14 cellular contexts compared by ENCODE assay signal in the genomic region with DNA sequence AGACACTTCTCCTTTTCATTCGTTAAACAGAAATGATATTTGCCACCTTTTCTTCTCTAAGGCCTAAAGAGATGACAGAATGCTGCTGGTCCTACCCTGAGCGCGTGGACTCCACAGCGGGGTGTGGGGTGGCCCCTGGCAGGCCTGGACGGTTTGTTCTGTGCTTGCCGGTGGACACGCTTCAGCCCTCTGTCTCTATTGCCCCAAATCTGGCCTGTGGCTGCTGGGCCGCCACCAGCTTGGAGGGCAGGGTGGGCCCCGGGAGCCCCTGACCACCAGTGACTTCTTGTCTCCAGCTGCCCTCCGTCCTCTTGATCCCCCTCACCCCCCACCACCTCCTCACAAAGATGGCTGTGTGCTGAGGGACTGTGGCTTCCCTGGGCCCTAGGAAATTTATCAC. TPM values are rescaled to one million over a fixed set of nuclear protein-coding genes. Genes with fewer than 3 reads are reported as not detected.
DNase-seq lines count a peak whose midpoint lies in the region; ATAC-seq and TF ChIP-seq lines count a peak whose summit lies in the region.
"Had no signal": no experiment of that assay in that cellular context is flagged by ENCODE, and none has a peak within 500 bp of the region (broad histone marks: within the 10 kb centered on the region; RNA-seq: fewer than 3 reads in every experiment).

No MANE protein-coding gene starts in this region.

- DNase-seq in adipocyte (ENCODE audit: low read depth) (no peak), esophagus muscularis mucosa (ENCODE audit: extremely low spot score) (no peak), pons (ENCODE audit: low spot score) (peak; percentile 24), tibial nerve (ENCODE audit: low spot score in 2 of 2) (no peak), foreskin fibroblast (no peak), NCI-H146 treated with DMSO at 0.1 percent for 48 hours (lab: John Stamatoyannopoulos, UW; ENCODE audit: unreplicated experiment) (no peak)
- DNase-seq: activated gamma-delta T cell treated with Interleukin-2 at 50 U/mL for 16 hours; KG1; NCI-H1417 treated with DMSO at 0.1 percent for 48 hours; stimulated activated naive CD4-positive, alpha-beta T cell; SW 1271 had no signal

- no peak overlapping the region for H3K27ac Mint-ChIP-seq in activated T-helper 17 cell treated with anti-CD3 and anti-CD28 coated beads, Interleukin-2, amount 50 U/mL, for 72 hours

- peaks cover 18% of the 10 kb centered on the region for H3K27me3 Mint-ChIP-seq in activated T-helper 17 cell treated with anti-CD3 and anti-CD28 coated beads, Interleukin-2, amount 50 U/mL, for 72 hours

- no peak overlapping the region for H3K4me3 ChIP-seq in adipocyte (ENCODE audit: low read length)
- peak overlapping the region in 1 of 4 donors; percentile 15 for H3K4me3 ChIP-seq in esophagus muscularis mucosa
- peak overlapping the region in 1 of 4 donors; percentile 35 for H3K4me3 ChIP-seq in tibial nerve
- no peak overlapping the region for H3K4me3 ChIP-seq in foreskin fibroblast (ENCODE audit: low read depth in 1 of 2, low read length in 2 of 2)
- H3K4me3 ChIP-seq: BLaER1, HAP-1 had no signal

- H3K4me3 Mint-ChIP-seq in activated T-helper 17 cell treated with anti-CD3 and anti-CD28 coated beads, Interleukin-2, amount 50 U/mL, for 72 hours, result no peak overlapping the region

- no peaks in the 10 kb centered on the region for H3K36me3 Mint-ChIP-seq in activated T-helper 17 cell treated with anti-CD3 and anti-CD28 coated beads, Interleukin-2, amount 50 U/mL, for 72 hours (ENCODE audit: low read depth)

- H3K27ac ChIP-seq in esophagus muscularis mucosa (replicated peaks in 1 of 4) (peak overlapping the region; percentile 55 to 70 (median 65)), tibial nerve (peak overlapping the region; percentile 72 to 99 (median 85))
- H3K27ac ChIP-seq: BLaER1 had no signal

- H3K4me1 ChIP-seq in adipocyte (ENCODE audit: control insufficient read depth, insufficient read depth, low read length) (peaks cover 85% of the 10 kb centered on the region), esophagus muscularis mucosa (peaks cover 87 to 100% (median 98%) of the 10 kb centered on the region in 4 donors), tibial nerve (peaks cover 0 to 93% (median 75%) of the 10 kb centered on the region in 4 donors)

- peak overlapping the region; percentile 56 for H3K9ac ChIP-seq in adipocyte (ENCODE audit: low read length)
- H3K9ac ChIP-seq: BLaER1 had no signal

- TF ChIP-seq CTCF in esophagus muscularis mucosa (IDR thresholded peaks at IDR 0.05) (no peak), tibial nerve (IDR thresholded peaks at IDR 0.05) (no peak), foreskin fibroblast (IDR thresholded peaks at IDR 0.05; ENCODE audit: low read depth, low read length) (no peak)

- H3K4me1 Mint-ChIP-seq in activated T-helper 17 cell treated with anti-CD3 and anti-CD28 coated beads, Interleukin-2, amount 50 U/mL, for 72 hours, result peaks cover 12% of the 10 kb centered on the region

- no peak for TF ChIP-seq EP300 in esophagus muscularis mucosa (IDR thresholded peaks at IDR 0.05)
- TF ChIP-seq EP300 in tibial nerve (IDR thresholded peaks at IDR 0.05), result no peak

- H3K27me3 ChIP-seq in adipocyte (replicated peaks; ENCODE audit: control insufficient read depth, insufficient read depth, low read length) (no peaks in the 10 kb centered on the region), esophagus muscularis mucosa (no peaks in the 10 kb centered on the region), tibial nerve (no peaks in the 10 kb centered on the region)

- intact Hi-C loops in esophagus muscularis mucosa (cut with DNase I), result no loop called here

- H3K9me3 ChIP-seq in adipocyte (ENCODE audit: control insufficient read depth, low read length), result no peaks in the 10 kb centered on the region
- no peaks in the 10 kb centered on the region for H3K9me3 ChIP-seq in esophagus muscularis mucosa
- H3K9me3 ChIP-seq in tibial nerve, result no peaks in the 10 kb centered on the region
- H3K9me3 ChIP-seq: BLaER1, HAP-1 had no signal

- H3K9me3 Mint-ChIP-seq in activated T-helper 17 cell treated with anti-CD3 and anti-CD28 coated beads, Interleukin-2, amount 50 U/mL, for 72 hours, result no peaks in the 10 kb centered on the region

- TF ChIP-seq POLR2A in esophagus muscularis mucosa (IDR thresholded peaks at IDR 0.05; ENCODE audit: low read depth) (no peak), tibial nerve (IDR thresholded peaks at IDR 0.05) (no peak)

- 72% methylated on average over 6 of the region's 10 CpGs for WGBS in esophagus muscularis mucosa
- 23 to 31% methylated on average over 10 of the region's 10 CpGs for WGBS in tibial nerve, 2 donors

- H3K36me3 ChIP-seq in adipocyte (ENCODE audit: control insufficient read depth, insufficient read depth, low read length, severe bottlenecking), result peaks cover 10% of the 10 kb centered on the region
- H3K36me3 ChIP-seq in esophagus muscularis mucosa, result peaks cover 0 to 10% (median 5%) of the 10 kb centered on the region in 4 donors
- H3K36me3 ChIP-seq in tibial nerve, result no peaks in the 10 kb centered on the region
- H3K36me3 ChIP-seq: BLaER1, HAP-1 had no signal

- ATAC-seq in activated T-helper 17 cell treated with anti-CD3 and anti-CD28 coated beads, Interleukin-2, amount 50 U/mL, for 72 hours (replicated peaks), result no peak

RNA-seq across cellular contexts. Expression of gene CHST3, which starts 5.7 kb away (rescaled TPM):
- 10 to 100 TPM; 24.1 to 43.0 (median 38.7) TPM for total RNA-seq in esophagus muscularis mucosa
- 10 to 100 TPM; 41.2 to 56.4 (median 47.4) TPM for total RNA-seq in tibial nerve
- under 1 TPM in 1 of 2 donors, not detected in 1; 0.19 TPM for total RNA-seq in activated T-helper 17 cell treated with anti-CD3 and anti-CD28 coated beads, Interleukin-2, amount 50 U/mL, for 72 hours

Comparison
In these comparisons a context has a peak if more than half of its experiments do, and no peak if none do; other contexts are left out.
1. RNA of gene CHST3, which starts 5.7 kb away (total RNA-seq): 41.2 to 56.4 TPM in tibial nerve and 24.1 to 43.0 TPM in esophagus muscularis mucosa; 0.19 TPM in activated T-helper 17 cell treated with anti-CD3 and anti-CD28 coated beads, Interleukin-2, amount 50 U/mL, for 72 hours; every median in the first group is over 10 times any median in the second.